In the genomic region with DNA sequence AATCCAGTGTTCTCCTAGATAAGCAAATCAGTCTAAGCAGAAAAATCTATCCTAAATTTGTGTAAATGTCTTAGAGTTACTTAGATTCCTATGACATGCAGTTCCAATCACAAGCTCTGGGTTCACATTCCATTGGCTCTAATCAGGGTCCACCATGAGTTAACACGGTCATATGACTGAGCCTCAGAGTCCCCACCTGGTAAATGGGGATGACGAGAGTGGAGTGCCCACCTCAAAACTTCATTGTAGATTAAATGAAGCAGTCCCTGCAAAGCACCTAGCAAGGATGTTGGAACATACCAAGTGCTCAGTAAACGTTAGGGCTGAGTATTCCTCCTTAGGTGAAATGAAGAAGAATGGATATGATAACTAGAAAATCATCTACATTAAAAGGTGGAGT, we compare ENCODE assay signal across 20 cellular contexts. TPM values are rescaled to one million over a fixed set of nuclear protein-coding genes. Genes with fewer than 3 reads are reported as not detected.
DNase-seq lines count a peak whose midpoint lies in the region; ATAC-seq and TF ChIP-seq lines count a peak whose summit lies in the region.
"Had no signal": no experiment of that assay in that cellular context is flagged by ENCODE, and none has a peak within 500 bp of the region (broad histone marks: within the 10 kb centered on the region; RNA-seq: fewer than 3 reads in every experiment).

No MANE protein-coding gene starts in this region.

- peaks cover 7% of the 10 kb centered on the region for H3K27me3 Mint-ChIP-seq in activated CD8-positive, alpha-beta memory T cell treated with anti-CD3 and anti-CD28 coated beads, Interleukin-2, amount 10 ng/mL, durations not matched to agents 7 days and 5 days
- H3K27me3 Mint-ChIP-seq in central memory CD8-positive, alpha-beta T cell = peaks cover 9% of the 10 kb centered on the region
- H3K27me3 Mint-ChIP-seq: B cell had no signal

- H3K27me3 ChIP-seq in HUES64 (ENCODE audit: insufficient read depth, low read length) (peaks cover 29% of the 10 kb centered on the region; the same call in 1 of the 2 replicates), spleen (replicated peaks in 1 of 7) (no peaks in the 10 kb centered on the region), osteoblast (ENCODE audit: insufficient read depth, low read length) (peaks cover 33% of the 10 kb centered on the region), psoas muscle (ENCODE audit: insufficient read depth in 3 of 3, low read length in 2 of 3) (peaks cover 0 to 10% (median 5%) of the 10 kb centered on the region in 3 donors)

- intact Hi-C loops in spleen (cut with DNase I; ENCODE audit: low total_unique reads) = no loop called here
- intact Hi-C loops in psoas muscle (cut with DNase I) = no loop called here

- H3K27ac ChIP-seq in HUES64 (ENCODE audit: low read depth, low read length) (peak overlapping the region; percentile 11; the same call in 1 of the 2 replicates), spleen (peak overlapping the region in 5 of 8 donors; percentile 9 to 57 (median 30)), osteoblast (ENCODE audit: low read depth, low read length) (no peak overlapping the region), psoas muscle (no peak overlapping the region)
- H3K27ac ChIP-seq: 22Rv1, RWPE1 had no signal

- no peak for TF ChIP-seq POLR2A in spleen (IDR thresholded peaks at IDR 0.05)

- 52% methylated on average over 3 of the region's 3 CpGs for WGBS in HUES64
- WGBS in spleen, 5 donors = 80 to 89% (median 83%) methylated on average over 3 of the region's 3 CpGs
- 81 to 86% (median 82%) methylated on average over 3 of the region's 3 CpGs for WGBS in psoas muscle, 3 donors

- H3K27ac Mint-ChIP-seq in activated CD8-positive, alpha-beta memory T cell treated with anti-CD3 and anti-CD28 coated beads, Interleukin-2, amount 10 ng/mL, durations not matched to agents 7 days and 5 days = no peak overlapping the region
- peak overlapping the region; percentile 61 for H3K27ac Mint-ChIP-seq in central memory CD8-positive, alpha-beta T cell (ENCODE audit: low read depth)
- H3K27ac Mint-ChIP-seq: B cell had no signal

- no peaks in the 10 kb centered on the region for H3K36me3 Mint-ChIP-seq in activated CD8-positive, alpha-beta memory T cell treated with anti-CD3 and anti-CD28 coated beads, Interleukin-2, amount 10 ng/mL, durations not matched to agents 7 days and 5 days
- H3K36me3 Mint-ChIP-seq in central memory CD8-positive, alpha-beta T cell (ENCODE audit: insufficient read depth) = no peaks in the 10 kb centered on the region
- H3K36me3 Mint-ChIP-seq: CD4-positive, CD25-positive, alpha-beta regulatory T cell had no signal

- H3K36me3 ChIP-seq in HUES64 (ENCODE audit: insufficient read depth, low read length) (no peaks in the 10 kb centered on the region), spleen (no peaks in the 10 kb centered on the region), osteoblast (ENCODE audit: insufficient read depth, low read length) (no peaks in the 10 kb centered on the region), psoas muscle (ENCODE audit: insufficient read depth in 1 of 2, low read depth in 1 of 2) (no peaks in the 10 kb centered on the region)

- DNase-seq in activated CD8-positive, alpha-beta memory T cell treated with anti-CD3 and anti-CD28 coated beads, Interleukin-2, amount 10 ng/mL, durations not matched to agents 7 days and 5 days = peak; percentile 15
- no peak for DNase-seq in activated CD8-positive, alpha-beta memory T cell treated with anti-CD3 and anti-CD28 coated beads for 24 hours
- DNase-seq in central memory CD8-positive, alpha-beta T cell (ENCODE audit: low spot score in 2 of 2) = no peak
- DNase-seq in spleen (no peak), osteoblast (ENCODE audit: insufficient read length, low spot score, missing footprints) (no peak), NCI-H2081 treated with DMSO at 0.1 percent for 48 hours (lab: John Stamatoyannopoulos, UW) (no peak), psoas muscle (no peak)
- DNase-seq: Caco-2; CD4-positive, CD25-positive, alpha-beta regulatory T cell; DMS53; HCEC 1CT; KBM-7; NCI-H1417 treated with DMSO at 0.1 percent for 48 hours; NCI-H2029; NCI-H774; PC-3 had no signal

- H4K20me1 ChIP-seq in osteoblast (ENCODE audit: insufficient read depth, low read length) = no peaks in the 10 kb centered on the region

- no peak overlapping the region for H3K4me3 Mint-ChIP-seq in activated CD8-positive, alpha-beta memory T cell treated with anti-CD3 and anti-CD28 coated beads, Interleukin-2, amount 10 ng/mL, durations not matched to agents 7 days and 5 days
- no peak overlapping the region for H3K4me3 Mint-ChIP-seq in central memory CD8-positive, alpha-beta T cell
- H3K4me3 Mint-ChIP-seq: B cell had no signal

- no peaks in the 10 kb centered on the region for H3K79me2 ChIP-seq in osteoblast (ENCODE audit: insufficient read depth, low read length)

- H3K4me1 Mint-ChIP-seq in activated CD8-positive, alpha-beta memory T cell treated with anti-CD3 and anti-CD28 coated beads, Interleukin-2, amount 10 ng/mL, durations not matched to agents 7 days and 5 days = peaks cover 16% of the 10 kb centered on the region
- H3K4me1 Mint-ChIP-seq in central memory CD8-positive, alpha-beta T cell = peaks cover 29% of the 10 kb centered on the region

- peak overlapping the region; percentile 58 for H3K4me3 ChIP-seq in HUES64 (ENCODE audit: low read length)
- H3K4me3 ChIP-seq in spleen = peak overlapping the region in 1 of 8 donors; percentile 30
- H3K4me3 ChIP-seq in osteoblast (ENCODE audit: insufficient read depth, low read length) = no peak overlapping the region
- H3K4me3 ChIP-seq in psoas muscle = no peak overlapping the region

- no peaks in the 10 kb centered on the region for H3K9me3 Mint-ChIP-seq in activated CD8-positive, alpha-beta memory T cell treated with anti-CD3 and anti-CD28 coated beads, Interleukin-2, amount 10 ng/mL, durations not matched to agents 7 days and 5 days (ENCODE audit: low read depth)
- no peaks in the 10 kb centered on the region for H3K9me3 Mint-ChIP-seq in central memory CD8-positive, alpha-beta T cell
- H3K9me3 Mint-ChIP-seq: CD4-positive, CD25-positive, alpha-beta regulatory T cell had no signal

- H3K9me3 ChIP-seq in HUES64 (ENCODE audit: insufficient read depth, low read depth, low read length) (no peaks in the 10 kb centered on the region), spleen (no peaks in the 10 kb centered on the region), osteoblast (ENCODE audit: low read depth, low read length) (no peaks in the 10 kb centered on the region), psoas muscle (no peaks in the 10 kb centered on the region)
- H3K9me3 ChIP-seq: Caco-2 had no signal

- H3K4me2 ChIP-seq in osteoblast (ENCODE audit: insufficient read depth, low read length) = no peak overlapping the region

- no peak overlapping the region for H3K9ac ChIP-seq in HUES64 (ENCODE audit: low read depth, low read length)

- ATAC-seq in activated CD8-positive, alpha-beta memory T cell treated with anti-CD3 and anti-CD28 coated beads, Interleukin-2, amount 10 ng/mL, durations not matched to agents 7 days and 5 days = no peak
- ATAC-seq in central memory CD8-positive, alpha-beta T cell (replicated peaks; ENCODE audit: extremely low read depth, poor library complexity, severe bottlenecking) = no peak
- no peak for ATAC-seq in psoas muscle
- ATAC-seq: PC-3 had no signal

- H2AFZ ChIP-seq in osteoblast (ENCODE audit: low read length) = no peak overlapping the region

- peaks cover 75% of the 10 kb centered on the region for H3K4me1 ChIP-seq in HUES64 (ENCODE audit: insufficient read depth, low read length)
- H3K4me1 ChIP-seq in spleen = peaks cover 2 to 66% (median 36%) of the 10 kb centered on the region in 6 donors
- peaks cover 13% of the 10 kb centered on the region for H3K4me1 ChIP-seq in osteoblast (ENCODE audit: insufficient read depth, low read length)
- H3K4me1 ChIP-seq in psoas muscle = peaks cover 29% of the 10 kb centered on the region
- H3K4me1 ChIP-seq: Caco-2 had no signal

- TF ChIP-seq CTCF in spleen (IDR thresholded peaks at IDR 0.05 in 8 of 11, conservative IDR thresholded peaks at IDR 0.05 in 3 of 11) = no peak
- no peak for TF ChIP-seq CTCF in osteoblast (IDR thresholded peaks at IDR 0.05; ENCODE audit: extremely low read depth, low read depth, low read length)
- no peak for TF ChIP-seq CTCF in psoas muscle (IDR thresholded peaks at IDR 0.05)

- CTCF ChIA-PET in activated CD8-positive, alpha-beta memory T cell treated with anti-CD3 and anti-CD28 coated beads, Interleukin-2, amount 10 ng/mL, durations not matched to agents 7 days and 5 days (lab: Charles Lee) = no interaction called here

RNA-seq across cellular contexts. Expression of a gene that starts 3.1 kb away (rescaled TPM):
- total RNA-seq in activated CD8-positive, alpha-beta memory T cell treated with anti-CD3 and anti-CD28 coated beads, Interleukin-2, amount 10 ng/mL, durations not matched to agents 7 days and 5 days = 100 to 1,000 TPM; 408 to 671 TPM
- polyA plus RNA-seq in HUES64 (2013, experiment 1 of 2) = 19.5 TPM
- 17.2 TPM for polyA plus RNA-seq in HUES64 (2013, experiment 2 of 2)
- total RNA-seq in spleen (100 to 1,000 TPM; 328 to 455 (median 371) TPM), osteoblast (64.2 and 67.3 TPM in 2 replicates), psoas muscle (10 to 100 TPM; 19.3 to 32.4 (median 27.1) TPM)
- polyA plus RNA-seq in spleen (10 to 100 TPM; 58.1 to 95.2 (median 90.3) TPM), psoas muscle (10 to 100 TPM in 2 of 3 donors, 1 to 10 TPM in 1; 8.5 to 13.9 (median 12.6) TPM)

Comparison
In these comparisons a context has a peak if more than half of its experiments do, and no peak if none do; other contexts are left out.
1. H3K27ac ChIP-seq: peak in HUES64 (single experiment) and spleen (5 of 8); none in osteoblast (single experiment) and psoas muscle (single experiment).